Comparison of ENCODE assay signal across 22 cellular contexts in the genomic region with DNA sequence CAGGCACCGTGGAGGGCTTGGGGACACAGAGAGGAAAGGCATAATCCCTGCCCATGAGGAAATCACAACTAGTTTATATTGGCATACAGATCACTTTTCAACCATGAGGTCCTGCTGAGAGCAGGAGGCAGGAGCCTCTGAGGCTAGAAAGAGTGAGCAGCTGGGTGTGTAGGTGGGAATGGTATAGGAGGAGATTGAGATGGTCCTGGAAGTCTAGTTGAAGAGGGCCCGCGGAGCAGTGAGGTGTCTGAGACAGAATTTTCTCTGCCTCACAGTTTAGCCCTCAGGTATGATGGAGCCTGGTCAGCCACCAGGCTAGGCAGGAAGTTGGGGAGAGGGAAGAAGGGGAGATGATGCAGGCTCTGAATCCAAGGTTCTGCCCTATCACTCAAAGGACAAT.
"Had no signal": no experiment of that assay in that cellular context is flagged by ENCODE, and none has a peak within 500 bp of the region (broad histone marks: within the 10 kb centered on the region; RNA-seq: fewer than 3 reads in every experiment).

No MANE protein-coding gene starts in this region.

- ATAC-seq: HepG2, Panc1, PC-3 had no signal

- H3K27me3 ChIP-seq: MG63, SJCRH30 had no signal

- H3K9me3 ChIP-seq: MG63, SJCRH30 had no signal

- DNase-seq: IMR-90, Karpas-422, KG1, MG63, NCI-H1092, NCI-H1105 treated with DMSO at 0.1 percent for 48 hours, NCI-H1417 treated with DMSO at 0.1 percent for 48 hours, NCI-H146, NCI-H1694 treated with DMSO at 0.1 percent for 48 hours, NCI-H1930, NCI-H2081, NCI-H2107, NCI-H2227 treated with DMSO at 0.1 percent for 48 hours, NCI-H524 treated with DMSO at 0.1 percent for 48 hours, NCI-H69, NCI-H774, PC-3, SHP77 treated with DMSO at 0.1 percent for 48 hours, SJCRH30 had no signal

- H3K4me3 ChIP-seq: MG63, SJCRH30 had no signal

- H3K36me3 ChIP-seq: MG63, SJCRH30 had no signal

- H3K27ac ChIP-seq: RWPE1, SJCRH30 had no signal
